Comparison of ENCODE assay signal across 8 cellular contexts in genomic region chr17:75280189-75280588, GRCh38. TPM values are rescaled to one million over a fixed set of nuclear protein-coding genes. Genes with fewer than 3 reads are reported as not detected.
DNase-seq lines count a peak whose midpoint lies in the region; ATAC-seq, FAIRE-seq and TF ChIP-seq lines count a peak whose summit lies in the region.
"Not testable (repeated sequence)": the region's sequence is repeated elsewhere in the genome, so short reads cannot be mapped to it uniquely, and the experiment has no call there.

No MANE protein-coding gene starts in this region.

- H4K91ac ChIP-seq in IMR-90 (ENCODE audit: insufficient read depth, low read depth, low read length), result not testable (repeated sequence)

- H2AK5ac ChIP-seq in IMR-90 (ENCODE audit: low read depth, low read length), result not testable (repeated sequence)

- intact Hi-C loops in IMR-90 (cut with micrococcal nuclease), result not testable (repeated sequence)
- intact Hi-C loops in K562 (cut with micrococcal nuclease), result loop anchor here (10.0 kb wide), 1 partner anchor 245 kb away; the partner anchor contains the start of gene LLGL2

- peak overlapping the region; percentile 50 for H3K27ac Mint-ChIP-seq in stimulated activated effector memory CD8-positive, alpha-beta T cell treated with anti-CD3 and anti-CD28 coated beads, Interleukin-12 subunit alpha, Interleukin-12 subunit beta, amount 100 ng/mL, for 72 hours

- not testable (repeated sequence) for H3K79me1 ChIP-seq in IMR-90 (ENCODE audit: low read depth in 1 of 2, low read length in 2 of 2)

- H3K36me3 Mint-ChIP-seq in stimulated activated effector memory CD8-positive, alpha-beta T cell treated with anti-CD3 and anti-CD28 coated beads, Interleukin-12 subunit alpha, Interleukin-12 subunit beta, amount 100 ng/mL, for 72 hours, result peaks cover 92% of the 10 kb centered on the region

- H3K4me2 ChIP-seq in GM23248 (ENCODE audit: unreplicated experiment); IMR-90 (ENCODE audit: low read depth, low read length); K562 (ENCODE audit: insufficient read depth, low read length): not testable (repeated sequence)

- not testable (repeated sequence) for FAIRE-seq in K562 (lab: Jason Lieb, UNC)

- not testable (repeated sequence) for TF ChIP-seq EP300 in K562 (IDR thresholded peaks at IDR 0.05; ENCODE audit: low read length)

- H4K20me1 ChIP-seq in GM23248 (ENCODE audit: insufficient read depth); IMR-90 (ENCODE audit: insufficient read depth, low read length); K562 (replicated peaks; ENCODE audit: control insufficient read depth, insufficient read depth, low read length): not testable (repeated sequence)

- CTCF ChIA-PET in HEK293 (lab: Yijun Ruan, JAX) (interaction anchor here (1.0 to 2.5 kb wide), 2 partner anchors 9 kb away, joined by 4 to 14 read pairs; partner anchors contain the start of genes MIF4GD and SLC25A19), IMR-90 (lab: Yijun Ruan, JAX) (interaction anchor here (1.5 kb wide), 1 partner anchor 9 kb away, joined by 4 read pairs; the partner anchor contains the start of gene SLC25A19), RWPE1 (lab: Yijun Ruan, JAX) (interaction anchor here (0.6 kb wide), 1 partner anchor 119 kb away, joined by 3 read pairs; no protein-coding TSS in a partner anchor)
- CTCF ChIA-PET in K562 (lab: Yijun Ruan, JAX; ENCODE audit: low intra/inter-chr PET ratio), result not testable (repeated sequence)

- peak; percentile 65 for ATAC-seq in IMR-90 (ENCODE audit: low read depth)
- not testable (repeated sequence) for ATAC-seq in K562; stimulated activated effector memory CD8-positive, alpha-beta T cell treated with anti-CD3 and anti-CD28 coated beads, Interleukin-12 subunit alpha, Interleukin-12 subunit beta, amount 100 ng/mL, for 72 hours

- not testable (repeated sequence) for H3F3A ChIP-seq in GM23248 (ENCODE audit: insufficient read depth)

- not testable (repeated sequence) for H3K4ac ChIP-seq in IMR-90 (ENCODE audit: low read depth, low read length)

- not testable (repeated sequence) for H3K36me3 ChIP-seq in GM23248 (ENCODE audit: low read depth); IMR-90 (ENCODE audit: control insufficient read depth, insufficient read depth, low read length)
- H3K36me3 ChIP-seq in HEK293 (ENCODE audit: control insufficient read depth in 2 of 2, insufficient read depth in 1 of 2, low read length in 2 of 2) (peaks cover 39 to 48% of the 10 kb centered on the region in 2 experiments; a peak in 2 of 3 replicates), K562 (ENCODE audit: control insufficient read depth, insufficient read depth, low read length) (peaks cover 67% of the 10 kb centered on the region)

- H3K9ac ChIP-seq in GM23248; IMR-90 (ENCODE audit: low read depth, low read length); K562 (ENCODE audit: insufficient read depth in 1 of 2, low read depth in 2 of 2, low read length in 2 of 2): not testable (repeated sequence)

- H3K79me2 ChIP-seq in GM23248 (ENCODE audit: insufficient read depth); K562 (ENCODE audit: control insufficient read depth, insufficient read depth, low read length): not testable (repeated sequence)

- H2BK120ac ChIP-seq in IMR-90 (ENCODE audit: low read depth, low read length), result not testable (repeated sequence)

- H3K9me2 ChIP-seq in GM23248 (ENCODE audit: insufficient read depth), result not testable (repeated sequence)

- not testable (repeated sequence) for H2BK20ac ChIP-seq in IMR-90 (ENCODE audit: low read depth, low read length)

- POLR2A ChIA-PET in HEK293 (lab: Yijun Ruan, JAX), result interaction anchor here (0.7 to 2.0 kb wide), 3 partner anchors 9 to 68 kb away, joined by 3 to 9 read pairs (median 7); partner anchors contain the start of genes MIF4GD and SLC25A19
- POLR2A ChIA-PET in IMR-90 (lab: Charles Lee; ENCODE audit: unreplicated experiment); RWPE1 (lab: Yijun Ruan, JAX; ENCODE audit: low non-redundant PET): not testable (repeated sequence)
- POLR2A ChIA-PET in K562 (lab: Yijun Ruan, JAX), result interaction anchor here (1.2 to 1.8 kb wide), 2 partner anchors 9 kb away, joined by 8 to 9 read pairs; partner anchors contain the start of genes MIF4GD and SLC25A19

- H3K23ac ChIP-seq in IMR-90 (ENCODE audit: low read depth, low read length), result not testable (repeated sequence)

- H3K27ac ChIP-seq in GM23248; HEK293 (ENCODE audit: extremely low read depth, low read depth, low read length); IMR-90 (ENCODE audit: insufficient read depth, low read length); K562 (ENCODE audit: extremely low read depth, low read depth, low read length): not testable (repeated sequence)
- H3K27ac ChIP-seq in RWPE1, result peak overlapping the region; percentile 19

- peaks cover 13% of the 10 kb centered on the region for H3K4me1 ChIP-seq in GM23248 (ENCODE audit: insufficient read depth)
- not testable (repeated sequence) for H3K4me1 ChIP-seq in HEK293 (ENCODE audit: control insufficient read depth, insufficient read depth, low read length); IMR-90 (ENCODE audit: control insufficient read depth, insufficient read depth, low read length); K562 (replicated peaks in 1 of 2; ENCODE audit: control insufficient read depth in 2 of 2, insufficient read depth in 2 of 2, low read length in 2 of 2)

- not testable (repeated sequence) for TF ChIP-seq CTCF in HEK293 (tag by site-specific recombination; IDR thresholded peaks at IDR 0.05); IMR-90 (conservative IDR thresholded peaks at IDR 0.05; ENCODE audit: low read depth, low read length); RWPE1 (conservative IDR thresholded peaks at IDR 0.05; ENCODE audit: low read depth); K562 (IDR thresholded peaks at IDR 0.05 in 2 of 3, conservative IDR thresholded peaks at IDR 0.05 in 1 of 3; ENCODE audit: insufficient read depth in 2 of 3, low read depth in 1 of 3, low read length in 3 of 3)

- not testable (repeated sequence) for H3K9me1 ChIP-seq in IMR-90 (ENCODE audit: insufficient read depth, low read length); K562 (ENCODE audit: control insufficient read depth, insufficient read depth, low read length)

- not testable (repeated sequence) for H3K56ac ChIP-seq in IMR-90 (ENCODE audit: extremely low read depth, insufficient read depth, low read length)

- not testable (repeated sequence) for H3K9me3 ChIP-seq in GM23248 (ENCODE audit: low read depth); HEK293 (ENCODE audit: control insufficient read depth, insufficient read depth, low read depth, low read length); IMR-90 (ENCODE audit: control insufficient read depth, insufficient read depth, low read length); K562 (replicated peaks; ENCODE audit: control insufficient read depth, insufficient read depth, low read depth, low read length)

- not testable (repeated sequence) for BruUV-seq in IMR-90 (replicated peaks; lab: Mats Ljungman, UMichigan); K562 (replicated peaks; lab: Mats Ljungman, UMichigan)

- in situ Hi-C loops in GM23248 (cut with MboI); IMR-90 (cut with MboI; ENCODE audit: low sequenced_read_pairs); K562 (cut with MboI): not testable (repeated sequence)

- not testable (repeated sequence) for H2BK15ac ChIP-seq in IMR-90 (ENCODE audit: low read depth, low read length)

- not testable (repeated sequence) for H3K4me3 Mint-ChIP-seq in stimulated activated effector memory CD8-positive, alpha-beta T cell treated with anti-CD3 and anti-CD28 coated beads, Interleukin-12 subunit alpha, Interleukin-12 subunit beta, amount 100 ng/mL, for 72 hours

- DNase-seq in EL (peak; percentile 16), GM23248 (peak; percentile 36), NCI-H226 (peak; percentile 32)
- DNase-seq in IMR-90; RWPE1 (ENCODE audit: low spot score); K562 (ENCODE audit: extremely low read depth in 1 of 4, low spot score in 3 of 4); stimulated activated effector memory CD8-positive, alpha-beta T cell treated with anti-CD3 and anti-CD28 coated beads, Interleukin-12 subunit alpha, Interleukin-12 subunit beta, amount 100 ng/mL, for 72 hours (ENCODE audit: low spot score in 2 of 2): not testable (repeated sequence)

- not testable (repeated sequence) for H2AFZ ChIP-seq in GM23248; IMR-90 (replicated peaks; ENCODE audit: low read length, poor library complexity); K562 (ENCODE audit: low read depth, low read length)

- H2BK5ac ChIP-seq in IMR-90 (ENCODE audit: low read depth, low read length, poor library complexity, severe bottlenecking), result not testable (repeated sequence)

- not testable (repeated sequence) for H3K9me3 Mint-ChIP-seq in stimulated activated effector memory CD8-positive, alpha-beta T cell treated with anti-CD3 and anti-CD28 coated beads, Interleukin-12 subunit alpha, Interleukin-12 subunit beta, amount 100 ng/mL, for 72 hours

- dilution Hi-C loops in IMR-90 (cut with HindIII; ENCODE audit: low sequenced_read_pairs, unreplicated experiment), result not testable (repeated sequence)

- not testable (repeated sequence) for H4K8ac ChIP-seq in IMR-90 (ENCODE audit: low read depth in 2 of 2, low read length in 2 of 2)

- H3K14ac ChIP-seq in IMR-90 (replicated peaks; ENCODE audit: low read depth, low read length), result not testable (repeated sequence)

- not testable (repeated sequence) for H3K27me3 ChIP-seq in GM23248 (replicated peaks; ENCODE audit: insufficient read depth); IMR-90 (ENCODE audit: control insufficient read depth, insufficient read depth, low read length); K562 (ENCODE audit: control insufficient read depth in 2 of 2, insufficient read depth in 2 of 2, low read length in 2 of 2)

- H3K18ac ChIP-seq in IMR-90 (ENCODE audit: low read depth, low read length), result not testable (repeated sequence)

- H3K4me1 Mint-ChIP-seq in stimulated activated effector memory CD8-positive, alpha-beta T cell treated with anti-CD3 and anti-CD28 coated beads, Interleukin-12 subunit alpha, Interleukin-12 subunit beta, amount 100 ng/mL, for 72 hours, result not testable (repeated sequence)

- not testable (repeated sequence) for TF ChIP-seq RAD21 in IMR-90 (IDR thresholded peaks at IDR 0.05; ENCODE audit: low read length); K562 (CRISPR knock-in tag; conservative IDR thresholded peaks at IDR 0.05 in 1 of 2, IDR thresholded peaks at IDR 0.05 in 1 of 2)

- H2AK9ac ChIP-seq in IMR-90 (replicated peaks; ENCODE audit: low read depth, low read length, poor library complexity), result not testable (repeated sequence)

- WGBS in GM23248 (ENCODE audit: low coverage in 1 of 2, low lambda C conversion rate in 2 of 2, missing lambda C conversion rate in 2 of 2), 2 experiments, result 93 to 98% methylated on average over 4 of the region's 4 CpGs
- no CpG with 5 or more reads among the region's 4 CpGs for WGBS in IMR-90 (ENCODE audit: extremely low coverage in 2 of 2, insufficient read length in 1 of 2), 2 experiments
- 88% methylated on average over 4 of the region's 4 CpGs for WGBS in K562 (ENCODE audit: insufficient coverage, low coverage, missing lambda C conversion rate)

- not testable (repeated sequence) for TF ChIP-seq POLR2A in IMR-90 (IDR thresholded peaks at IDR 0.05; ENCODE audit: low read depth, low read length); K562 (conservative IDR thresholded peaks at IDR 0.05)

- H3K4me3 ChIP-seq in GM23248; HEK293 (ENCODE audit: low read depth, low read length); IMR-90 (ENCODE audit: insufficient read depth, low read depth, low read length); K562: not testable (repeated sequence)

- H4K5ac ChIP-seq in IMR-90 (ENCODE audit: low read depth, low read length), result not testable (repeated sequence)

RNA-seq across cellular contexts. Expression of gene SLC25A19, which starts 9.0 kb away (rescaled TPM):
- 6.2 and 16.9 TPM in 2 replicates for total RNA-seq in GM23248 (2014; rRNA removed; shearing (Covaris generic))
- polyA plus RNA-seq in GM23248 (2016; fragmentation: Nextera tagmentation; extraction: Ambion mirVana) (6.7 and 6.8 TPM in 2 replicates), IMR-90 (2012; rRNA removed) (9.2 and 10.1 TPM in 2 replicates), K562 (2011; rRNA removed) (51.7 and 55.3 TPM in 2 replicates), K562 (2014; fragmentation: Illumina TruSeq; extraction: Trizol) (57.1 and 60.9 TPM in 2 replicates), K562 (2014; fragmentation: Nextera tagmentation; extraction: Ambion mirVana) (10 to 100 TPM; 33.4 to 49.3 TPM), K562 (2014; rRNA removed) (73.1 and 83.5 TPM in 2 replicates)
- total RNA-seq in IMR-90 (2012; rRNA removed) (8.3 and 9.1 TPM in 2 replicates), K562 (2014; rRNA removed) (56.1 and 71.6 TPM in 2 replicates), K562 (2014; rRNA removed; fragmentation: Illumina TruSeq; extraction: Trizol) (35.9 and 45.2 TPM in 2 replicates), K562 (2015; rRNA removed; fragmentation: Illumina TruSeq; extraction: Trizol) (49.0 and 49.3 TPM in 2 replicates), K562 (2021) (73.4 and 76.6 TPM in 2 replicates)
- 6.8 and 8.2 TPM in 2 replicates for polyA plus RNA-seq in IMR-90 (2012; cell fraction: cytosol; rRNA removed)
- polyA plus RNA-seq in IMR-90 (2012; cell fraction: nucleus; rRNA removed; ENCODE audit: low replicate concordance), result 7.1 and 9.9 TPM in 2 replicates
- 80.8 and 110 TPM in 2 replicates for total RNA-seq in K562 (2011; cell fraction: chromatin; rRNA removed; ENCODE audit: low replicate concordance)
- total RNA-seq in K562 (2011; cell fraction: nucleolus; rRNA removed), result 83.7 and 96.9 TPM in 2 replicates
- total RNA-seq in K562 (2011; cell fraction: nucleoplasm; rRNA removed), result 75.9 and 93.0 TPM in 2 replicates
- polyA plus RNA-seq in K562 (2011; cell fraction: cytosol; rRNA removed), result 70.2 and 111 TPM in 2 replicates
- polyA plus RNA-seq in K562 (2011; cell fraction: nucleus; rRNA removed), result 50.7 and 83.5 TPM in 2 replicates
- polyA plus RNA-seq in K562 (2012), result 26.6 and 58.9 TPM in 2 replicates
- 29.7 and 31.1 TPM in 2 replicates for polyA minus RNA-seq in K562 (2011; rRNA and poly(A)+ RNA removed)
- 18.5 and 33.6 TPM in 2 replicates for polyA minus RNA-seq in K562 (2011; cell fraction: cytosol; rRNA and poly(A)+ RNA removed)
- polyA minus RNA-seq in K562 (2011; cell fraction: nucleus; rRNA and poly(A)+ RNA removed), result 32.9 and 44.3 TPM in 2 replicates

RNA-seq across cellular contexts. Expression of gene MIF4GD, which starts 9.2 kb away (rescaled TPM):
- total RNA-seq in GM23248 (2014; rRNA removed; shearing (Covaris generic)), result 10.7 and 33.1 TPM in 2 replicates
- polyA plus RNA-seq in GM23248 (2016; fragmentation: Nextera tagmentation; extraction: Ambion mirVana) (14.1 and 14.4 TPM in 2 replicates), IMR-90 (2012; rRNA removed) (6.9 and 7.7 TPM in 2 replicates), K562 (2011; rRNA removed) (50.8 and 53.9 TPM in 2 replicates), K562 (2014; fragmentation: Illumina TruSeq; extraction: Trizol) (25.5 and 28.1 TPM in 2 replicates), K562 (2014; fragmentation: Nextera tagmentation; extraction: Ambion mirVana) (10 to 100 TPM; 46.7 to 63.8 TPM), K562 (2014; rRNA removed) (30.6 and 36.0 TPM in 2 replicates)
- total RNA-seq in IMR-90 (2012; rRNA removed) (3.3 and 4.1 TPM in 2 replicates), K562 (2014; rRNA removed) (22.4 and 25.2 TPM in 2 replicates), K562 (2014; rRNA removed; fragmentation: Illumina TruSeq; extraction: Trizol) (11.8 and 12.3 TPM in 2 replicates), K562 (2015; rRNA removed; fragmentation: Illumina TruSeq; extraction: Trizol) (13.2 and 14.0 TPM in 2 replicates), K562 (2021) (23.0 and 27.1 TPM in 2 replicates)
- polyA plus RNA-seq in IMR-90 (2012; cell fraction: cytosol; rRNA removed), result 7.9 and 11.1 TPM in 2 replicates
- 5.9 and 6.9 TPM in 2 replicates for polyA plus RNA-seq in IMR-90 (2012; cell fraction: nucleus; rRNA removed; ENCODE audit: low replicate concordance)
- total RNA-seq in K562 (2011; cell fraction: chromatin; rRNA removed; ENCODE audit: low replicate concordance), result 28.8 and 42.4 TPM in 2 replicates
- total RNA-seq in K562 (2011; cell fraction: nucleolus; rRNA removed), result 36.0 and 43.4 TPM in 2 replicates
- 32.6 and 37.5 TPM in 2 replicates for total RNA-seq in K562 (2011; cell fraction: nucleoplasm; rRNA removed)
- polyA plus RNA-seq in K562 (2011; cell fraction: cytosol; rRNA removed), result 71.3 and 91.1 TPM in 2 replicates
- 56.0 and 67.5 TPM in 2 replicates for polyA plus RNA-seq in K562 (2011; cell fraction: nucleus; rRNA removed)
- polyA plus RNA-seq in K562 (2012), result 28.0 and 61.3 TPM in 2 replicates
- polyA minus RNA-seq in K562 (2011; rRNA and poly(A)+ RNA removed), result 25.6 TPM in 2 replicates
- polyA minus RNA-seq in K562 (2011; cell fraction: cytosol; rRNA and poly(A)+ RNA removed), result 13.5 and 16.8 TPM in 2 replicates
- polyA minus RNA-seq in K562 (2011; cell fraction: nucleus; rRNA and poly(A)+ RNA removed), result 8.3 and 15.0 TPM in 2 replicates

RNA-seq across cellular contexts. Expression of gene MRPS7, which starts 18.5 kb away (rescaled TPM):
- 34.8 and 41.6 TPM in 2 replicates for total RNA-seq in GM23248 (2014; rRNA removed; shearing (Covaris generic))
- polyA plus RNA-seq in GM23248 (2016; fragmentation: Nextera tagmentation; extraction: Ambion mirVana) (87.6 and 87.8 TPM in 2 replicates), IMR-90 (2012; rRNA removed) (60.5 and 70.3 TPM in 2 replicates), K562 (2011; rRNA removed) (90.8 and 115 TPM in 2 replicates), K562 (2014; fragmentation: Illumina TruSeq; extraction: Trizol) (140 and 153 TPM in 2 replicates), K562 (2014; fragmentation: Nextera tagmentation; extraction: Ambion mirVana) (100 to 1,000 TPM; 236 to 244 TPM), K562 (2014; rRNA removed) (107 and 126 TPM in 2 replicates)
- total RNA-seq in IMR-90 (2012; rRNA removed) (55.9 and 62.5 TPM in 2 replicates), K562 (2014; rRNA removed) (115 and 137 TPM in 2 replicates), K562 (2014; rRNA removed; fragmentation: Illumina TruSeq; extraction: Trizol) (128 and 142 TPM in 2 replicates), K562 (2015; rRNA removed; fragmentation: Illumina TruSeq; extraction: Trizol) (124 and 132 TPM in 2 replicates), K562 (2021) (117 and 120 TPM in 2 replicates)
- polyA plus RNA-seq in IMR-90 (2012; cell fraction: cytosol; rRNA removed), result 35.4 and 53.8 TPM in 2 replicates
- polyA plus RNA-seq in IMR-90 (2012; cell fraction: nucleus; rRNA removed; ENCODE audit: low replicate concordance), result 22.2 and 34.6 TPM in 2 replicates
- 58.3 and 91.9 TPM in 2 replicates for total RNA-seq in K562 (2011; cell fraction: chromatin; rRNA removed; ENCODE audit: low replicate concordance)
- total RNA-seq in K562 (2011; cell fraction: nucleolus; rRNA removed), result 73.0 and 88.6 TPM in 2 replicates
- total RNA-seq in K562 (2011; cell fraction: nucleoplasm; rRNA removed), result 64.5 and 67.2 TPM in 2 replicates
- 83.0 and 98.9 TPM in 2 replicates for polyA plus RNA-seq in K562 (2011; cell fraction: cytosol; rRNA removed)
- 73.0 and 76.0 TPM in 2 replicates for polyA plus RNA-seq in K562 (2011; cell fraction: nucleus; rRNA removed)
- 60.3 and 98.2 TPM in 2 replicates for polyA plus RNA-seq in K562 (2012)
- polyA minus RNA-seq in K562 (2011; rRNA and poly(A)+ RNA removed), result 75.2 and 86.1 TPM in 2 replicates
- polyA minus RNA-seq in K562 (2011; cell fraction: cytosol; rRNA and poly(A)+ RNA removed), result 34.9 and 44.7 TPM in 2 replicates
- 34.5 and 47.3 TPM in 2 replicates for polyA minus RNA-seq in K562 (2011; cell fraction: nucleus; rRNA and poly(A)+ RNA removed)

RNA-seq across cellular contexts. Expression of gene GGA3, which starts 18.8 kb away (rescaled TPM):
- total RNA-seq in GM23248 (2014; rRNA removed; shearing (Covaris generic)), result 5.9 and 12.1 TPM in 2 replicates
- polyA plus RNA-seq in GM23248 (2016; fragmentation: Nextera tagmentation; extraction: Ambion mirVana) (15.2 and 16.0 TPM in 2 replicates), IMR-90 (2012; rRNA removed) (35.2 and 37.7 TPM in 2 replicates), K562 (2011; rRNA removed) (40.9 and 74.6 TPM in 2 replicates), K562 (2014; fragmentation: Illumina TruSeq; extraction: Trizol) (51.7 and 54.2 TPM in 2 replicates), K562 (2014; fragmentation: Nextera tagmentation; extraction: Ambion mirVana) (1 to 10 TPM; 5.7 to 6.3 TPM), K562 (2014; rRNA removed) (41.2 and 45.9 TPM in 2 replicates)
- total RNA-seq in IMR-90 (2012; rRNA removed) (12.8 and 15.1 TPM in 2 replicates), K562 (2014; rRNA removed) (16.3 and 27.7 TPM in 2 replicates), K562 (2014; rRNA removed; fragmentation: Illumina TruSeq; extraction: Trizol) (25.4 and 26.5 TPM in 2 replicates), K562 (2015; rRNA removed; fragmentation: Illumina TruSeq; extraction: Trizol) (21.3 and 23.7 TPM in 2 replicates), K562 (2021) (60.9 and 64.9 TPM in 2 replicates)
- polyA plus RNA-seq in IMR-90 (2012; cell fraction: cytosol; rRNA removed), result 11.8 and 16.9 TPM in 2 replicates
- polyA plus RNA-seq in IMR-90 (2012; cell fraction: nucleus; rRNA removed; ENCODE audit: low replicate concordance), result 173 and 223 TPM in 2 replicates
- 229 and 410 TPM in 2 replicates for total RNA-seq in K562 (2011; cell fraction: chromatin; rRNA removed; ENCODE audit: low replicate concordance)
- 168 and 211 TPM in 2 replicates for total RNA-seq in K562 (2011; cell fraction: nucleolus; rRNA removed)
- total RNA-seq in K562 (2011; cell fraction: nucleoplasm; rRNA removed), result 138 and 145 TPM in 2 replicates
- polyA plus RNA-seq in K562 (2011; cell fraction: cytosol; rRNA removed), result 24.6 and 25.5 TPM in 2 replicates
- polyA plus RNA-seq in K562 (2011; cell fraction: nucleus; rRNA removed), result 329 and 442 TPM in 2 replicates
- 65.7 and 79.7 TPM in 2 replicates for polyA plus RNA-seq in K562 (2012)
- 76.1 and 105 TPM in 2 replicates for polyA minus RNA-seq in K562 (2011; rRNA and poly(A)+ RNA removed)
- 29.3 and 34.2 TPM in 2 replicates for polyA minus RNA-seq in K562 (2011; cell fraction: cytosol; rRNA and poly(A)+ RNA removed)
- polyA minus RNA-seq in K562 (2011; cell fraction: nucleus; rRNA and poly(A)+ RNA removed), result 52.4 and 72.0 TPM in 2 replicates
